In the genomic region with DNA sequence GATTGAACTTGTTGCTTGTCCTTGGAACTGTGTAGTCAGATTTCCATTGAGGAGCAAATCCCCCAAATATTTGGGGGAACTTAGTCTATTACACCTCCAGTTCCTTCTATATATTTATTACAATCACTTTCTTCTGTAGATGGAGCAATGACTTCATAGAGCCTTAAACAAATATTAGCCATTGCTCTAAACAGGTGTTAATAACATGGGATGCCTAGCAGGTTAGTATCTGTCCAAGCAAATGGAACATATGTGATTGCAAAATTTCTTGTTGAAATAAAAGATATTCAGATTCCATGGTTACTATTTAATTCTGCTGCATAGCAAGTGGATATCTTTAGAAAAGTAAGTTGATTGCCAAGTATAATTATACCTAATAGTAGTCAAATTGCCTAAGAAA, we compare ENCODE assay signal across 21 cellular contexts.
"Had no signal": no experiment of that assay in that cellular context is flagged by ENCODE, and none has a peak within 500 bp of the region (broad histone marks: within the 10 kb centered on the region; RNA-seq: fewer than 3 reads in every experiment).

No MANE protein-coding gene starts in this region.

- FAIRE-seq: endothelial cell of umbilical vein, frontal cortex, keratinocyte had no signal

- H3K27me3 ChIP-seq: colonic mucosa, esophagus muscularis mucosa, foreskin keratinocyte, gastroesophageal sphincter, heart left ventricle, hepatocyte, left lung had no signal

- H3K4me2 ChIP-seq: hepatocyte had no signal

- H2AFZ ChIP-seq: hepatocyte had no signal

- H3K36me3 ChIP-seq: colonic mucosa, esophagus muscularis mucosa, gastroesophageal sphincter, heart left ventricle, left lung, lower lobe of right lung had no signal

- ATAC-seq: effector memory CD8-positive, alpha-beta T cell; foreskin keratinocyte; gastroesophageal sphincter; heart left ventricle; left cardiac atrium; left lung; left ventricle myocardium superior; lower lobe of right lung; mucosa of descending colon had no signal

- H3K4me1 ChIP-seq: colonic mucosa, foreskin keratinocyte, left lung had no signal

- DNase-seq: colonic mucosa; cortex of kidney; effector CD8-positive, alpha-beta T cell; effector memory CD8-positive, alpha-beta T cell; foreskin keratinocyte; heart left ventricle; hypothalamus; immature natural killer cell; left cardiac atrium; left lung; left ventricle myocardium superior; lower lobe of right lung; mesenchymal stem cell; mucosa of descending colon; naive B cell had no signal

- H3K27ac ChIP-seq: colonic mucosa, esophagus muscularis mucosa, foreskin keratinocyte, gastroesophageal sphincter, heart left ventricle, hepatocyte, left lung, lower lobe of right lung had no signal

- H3K4me3 ChIP-seq: colonic mucosa, esophagus muscularis mucosa, gastroesophageal sphincter, heart left ventricle, hepatocyte, left lung, lower lobe of right lung, mucosa of descending colon had no signal

- H3K9me3 ChIP-seq: colonic mucosa, esophagus muscularis mucosa, gastroesophageal sphincter, heart left ventricle, left lung, lower lobe of right lung, mucosa of descending colon had no signal
